In genomic region chr11:11422291-11423128, GRCh38 we compare ENCODE assay signal across 1 cellular context.
TF ChIP-seq lines count a peak whose summit lies in the region.

No MANE protein-coding gene starts in this region.

TF ChIP-seq in HepG2, 621 proteins besides CTCF, POLR2A, EP300 and RAD21:
- no peak for TF ChIP-seq LCORL (IDR thresholded peaks at IDR 0.05)
- no peak for TF ChIP-seq LCORL (CRISPR knock-in tag; IDR thresholded peaks at IDR 0.05)
- TF ChIP-seq THYN1 (CRISPR knock-in tag; IDR thresholded peaks at IDR 0.05; ENCODE audit: borderline replicate concordance, low read depth): no peak
- no peak for TF ChIP-seq SIN3B (IDR thresholded peaks at IDR 0.05; ENCODE audit: low read length)
- no peak for TF ChIP-seq PBX3 (CRISPR knock-in tag; IDR thresholded peaks at IDR 0.05; ENCODE audit: borderline replicate concordance)
- no peak for TF ChIP-seq ZNF839 (CRISPR knock-in tag; IDR thresholded peaks at IDR 0.05; ENCODE audit: borderline replicate concordance)
TF ChIP-seq in HepG2: peak in this region for 0.
